8 cellular contexts compared by ENCODE assay signal in the genomic region with DNA sequence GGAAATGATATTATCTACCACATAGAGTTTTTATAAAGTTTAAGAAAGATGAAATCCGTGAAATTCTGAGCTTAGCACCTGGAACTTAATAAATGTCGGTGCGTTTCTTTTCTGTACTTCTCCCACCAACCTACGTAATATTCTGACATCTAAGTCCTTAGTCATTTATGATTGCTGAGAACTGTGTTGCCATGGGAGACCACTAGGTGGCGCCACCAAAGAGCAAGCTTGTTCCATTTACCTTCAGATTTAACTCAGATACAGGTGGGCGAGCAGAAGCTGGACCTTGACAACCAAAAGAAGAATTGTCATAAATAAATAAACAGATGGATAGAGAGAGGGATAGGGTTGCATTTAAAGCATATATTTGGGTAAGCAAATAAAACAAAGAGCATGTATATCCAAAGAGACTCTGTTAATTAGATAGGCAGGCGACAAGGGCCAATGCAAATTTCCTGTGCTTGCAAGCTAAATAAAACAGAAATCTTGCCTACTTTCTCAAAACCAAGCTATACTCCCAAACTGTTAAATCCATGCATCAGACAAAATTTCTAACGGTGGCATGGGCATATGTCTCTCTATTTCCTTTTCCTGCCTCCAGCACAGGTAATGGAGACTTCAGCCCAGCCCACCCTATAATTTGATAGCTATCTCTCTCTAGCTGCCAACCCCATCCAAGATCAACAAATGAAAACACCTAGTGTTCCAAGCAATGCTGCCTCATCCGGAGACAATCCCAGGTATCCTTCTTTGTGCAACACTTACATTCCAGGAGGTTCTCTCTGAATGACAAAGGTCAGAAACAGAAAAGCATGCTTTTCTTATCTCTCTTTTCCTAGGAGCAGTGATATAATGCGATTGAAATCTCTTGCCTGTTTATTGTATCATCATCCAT.
A peak's percentile ranks its signal among the peaks of the same experiment; 100 is the strongest.
DNase-seq lines count a peak whose midpoint lies in the region; ATAC-seq and TF ChIP-seq lines count a peak whose summit lies in the region.

No MANE protein-coding gene starts in this region.

- H3K27ac Mint-ChIP-seq in endothelial cell (ENCODE audit: unreplicated experiment) = no peak overlapping the region

- no peak overlapping the region for H3K4me3 Mint-ChIP-seq in endothelial cell (ENCODE audit: unreplicated experiment)

- 84 to 86% methylated on average over 10 of the region's 10 CpGs for WGBS in aorta, 2 donors

- H3K9me3 Mint-ChIP-seq in endothelial cell (ENCODE audit: unreplicated experiment) = no peaks in the 10 kb centered on the region

- H3K27me3 Mint-ChIP-seq in endothelial cell (ENCODE audit: unreplicated experiment) = no peaks in the 10 kb centered on the region

- CTCF ChIA-PET in HEK293 (lab: Yijun Ruan, JAX) = interaction anchor here (0.6 to 3.0 kb wide), 43 partner anchors 8 to 770 kb away, joined by 3 to 22 read pairs (median 4); no protein-coding TSS in a partner anchor

- intact Hi-C loops in aorta (cut with DNase I) = loop anchor here in 1 of 2 donors (5.0 kb wide), 1 partner anchor 694 kb away; no protein-coding TSS in a partner anchor

- TF ChIP-seq CTCF in HEK293 (tag by site-specific recombination; IDR thresholded peaks at IDR 0.05) = no peak
- TF ChIP-seq CTCF in endothelial cell (IDR thresholded peaks at IDR 0.05; ENCODE audit: unreplicated experiment) = peak; percentile 96
- TF ChIP-seq CTCF in neutrophil (IDR thresholded peaks at IDR 0.05) = peak; percentile 93

- no peaks in the 10 kb centered on the region for H3K36me3 Mint-ChIP-seq in endothelial cell (ENCODE audit: low read depth, unreplicated experiment)

- no peaks in the 10 kb centered on the region for H3K4me1 Mint-ChIP-seq in endothelial cell (ENCODE audit: unreplicated experiment)

- H3K27me3 ChIP-seq in neutrophil (no peaks in the 10 kb centered on the region), aorta (ENCODE audit: control insufficient read depth in 1 of 2, insufficient read depth in 2 of 2, low read length in 1 of 2) (no peaks in the 10 kb centered on the region)

- DNase-seq in activated CD4-positive, CD25-positive, alpha-beta regulatory T cell treated with anti-CD3 and anti-CD28 coated beads, Interleukin-2, amount 50 U/mL, for 72 hours = peak; percentile 34
- DNase-seq in OCI-M1 (lab: John Stamatoyannopoulos, UW) = peak; percentile 44
- peak; percentile 72 for DNase-seq in endothelial cell (ENCODE audit: low spot score)
- DNase-seq in GM19240 (ENCODE audit: insufficient read length, low spot score) = no peak
- no peak for DNase-seq in aorta

- H3K4me1 ChIP-seq in HEK293 (ENCODE audit: control insufficient read depth, insufficient read depth, low read length) (no peaks in the 10 kb centered on the region), neutrophil (ENCODE audit: control insufficient read depth in 1 of 2, insufficient read depth in 1 of 2, low read depth in 1 of 2, low read length in 1 of 2) (peaks cover 21 to 22% of the 10 kb centered on the region in 2 experiments), aorta (ENCODE audit: control insufficient read depth in 1 of 2, insufficient read depth in 2 of 2, low read length in 2 of 2) (no peaks in the 10 kb centered on the region)

- POLR2A ChIA-PET in HEK293 (lab: Yijun Ruan, JAX) = no interaction called here

- H3K9me3 ChIP-seq in HEK293 (ENCODE audit: control insufficient read depth, insufficient read depth, low read depth, low read length) (no peaks in the 10 kb centered on the region), neutrophil (no peaks in the 10 kb centered on the region), aorta (ENCODE audit: control insufficient read depth, low read length) (no peaks in the 10 kb centered on the region)

- H3K27ac ChIP-seq in HEK293 (ENCODE audit: extremely low read depth, low read depth, low read length) (no peak overlapping the region), neutrophil (no peak overlapping the region), aorta (ENCODE audit: low read depth in 1 of 2, low read length in 2 of 2) (no peak overlapping the region)

- H3K36me3 ChIP-seq in HEK293 (ENCODE audit: control insufficient read depth in 2 of 2, insufficient read depth in 1 of 2, low read length in 2 of 2) = no peaks in the 10 kb centered on the region
- no peaks in the 10 kb centered on the region for H3K36me3 ChIP-seq in neutrophil
- H3K36me3 ChIP-seq in aorta (ENCODE audit: control insufficient read depth in 1 of 2, insufficient read depth in 2 of 2, low read length in 1 of 2) = no peaks in the 10 kb centered on the region

- H3K4me3 ChIP-seq in HEK293 (ENCODE audit: low read depth, low read length) = no peak overlapping the region
- no peak overlapping the region for H3K4me3 ChIP-seq in neutrophil (ENCODE audit: low read depth in 1 of 2, low read length in 1 of 2)
- H3K4me3 ChIP-seq in aorta (ENCODE audit: low read length in 2 of 2) = no peak overlapping the region

- no peak for ATAC-seq in activated CD4-positive, CD25-positive, alpha-beta regulatory T cell treated with anti-CD3 and anti-CD28 coated beads, Interleukin-2, amount 50 U/mL, for 24 hours
- no peak for ATAC-seq in aorta (ENCODE audit: low FRiP score)

TF ChIP-seq in HEK293, 187 proteins besides CTCF, POLR2A, EP300 and RAD21:
- TF ChIP-seq ZNF654 (tag by site-specific recombination; IDR thresholded peaks at IDR 0.05; ENCODE audit: low read depth) = peak; percentile 42
- no peak for TF ChIP-seq ZNF302 (tag by site-specific recombination; IDR thresholded peaks at IDR 0.05; ENCODE audit: low read depth)
- TF ChIP-seq PRDM1 (tag by site-specific recombination; IDR thresholded peaks at IDR 0.05) = no peak
- TF ChIP-seq ZNF2 (tag by site-specific recombination; IDR thresholded peaks at IDR 0.05) = no peak

Comparison
In these comparisons a context has a peak if more than half of its experiments do, and no peak if none do; other contexts are left out.
1. DNase-seq: peak in activated CD4-positive, CD25-positive, alpha-beta regulatory T cell treated with anti-CD3 and anti-CD28 coated beads, Interleukin-2, amount 50 U/mL, for 72 hours (single experiment), OCI-M1 (single experiment) and endothelial cell (single experiment); none in GM19240 (single experiment) and aorta (0 of 2).